8 cellular contexts compared by ENCODE assay signal in the genomic region with DNA sequence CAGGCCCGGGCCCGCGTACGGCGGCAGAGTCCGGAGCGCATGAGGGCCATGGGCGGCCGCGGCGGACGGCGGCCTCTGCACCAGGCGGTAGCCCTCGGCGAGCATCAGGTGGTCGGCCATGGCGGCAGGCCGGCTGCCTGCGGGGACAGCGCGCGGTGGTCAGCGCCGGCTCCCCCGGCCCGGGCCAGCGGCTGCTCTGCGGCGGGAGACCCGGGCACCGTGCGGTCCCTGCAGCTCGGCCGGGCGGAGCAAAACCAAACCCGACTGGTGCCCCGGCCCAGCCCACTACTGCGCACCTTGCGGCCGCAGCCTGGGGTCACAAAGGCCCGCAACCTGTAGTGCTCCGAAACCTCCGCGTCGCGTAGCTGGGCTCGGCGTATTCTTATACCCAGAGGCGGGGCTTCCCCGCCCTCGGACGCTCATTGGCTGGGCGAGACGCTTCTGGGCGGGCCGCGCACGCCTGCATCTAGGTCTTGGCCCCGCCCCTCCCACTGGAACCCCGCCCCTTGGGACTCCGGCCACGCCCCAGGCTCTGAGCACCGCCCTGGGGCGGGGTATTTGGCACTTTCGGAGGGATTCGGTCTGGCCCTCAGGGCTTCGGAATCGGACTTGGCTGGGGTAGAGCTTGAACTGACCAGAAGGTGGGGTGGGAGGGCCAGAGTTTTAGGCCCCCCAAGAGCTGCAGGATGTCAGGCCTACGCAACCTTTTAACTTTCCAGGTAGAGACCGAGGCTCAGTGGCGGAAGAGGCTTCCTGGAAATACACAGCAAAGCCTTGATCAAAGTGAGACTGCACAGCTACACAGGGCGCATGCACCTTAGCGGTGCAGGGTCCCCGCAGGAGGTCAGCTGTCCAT. TPM values are rescaled to one million over a fixed set of nuclear protein-coding genes. Genes with fewer than 3 reads are reported as not detected.
DNase-seq lines count a peak whose midpoint lies in the region; ATAC-seq, FAIRE-seq and TF ChIP-seq lines count a peak whose summit lies in the region.

A gene with protein sequence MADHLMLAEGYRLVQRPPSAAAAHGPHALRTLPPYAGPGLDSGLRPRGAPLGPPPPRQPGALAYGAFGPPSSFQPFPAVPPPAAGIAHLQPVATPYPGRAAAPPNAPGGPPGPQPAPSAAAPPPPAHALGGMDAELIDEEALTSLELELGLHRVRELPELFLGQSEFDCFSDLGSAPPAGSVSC (minus strand): TSS at position 356 of the 856 bp plus-strand sequence. CDS start 236 bp downstream, at position 120.

- POLR2A ChIA-PET in BJ (lab: Charles Lee), result interaction anchor here (0.6 to 0.9 kb wide), 3 partner anchors 14 to 118 kb away, joined by 3 to 4 read pairs (median 3); no protein-coding TSS in a partner anchor
- POLR2A ChIA-PET in activated CD8-positive, alpha-beta T cell treated with anti-CD3 and anti-CD28 coated beads for 36 hours (lab: Charles Lee), result interaction anchor here (0.8 to 2.0 kb wide), 8 partner anchors 9 to 118 kb away, joined by 4 to 8 read pairs (median 6); a partner anchor contains a TSS

- intact Hi-C loops in activated CD8-positive, alpha-beta T cell treated with anti-CD3 and anti-CD28 coated beads for 36 hours (cut with micrococcal nuclease), result loop anchor here (5.0 kb wide), 1 partner anchor 90 kb away; no protein-coding TSS in a partner anchor
- intact Hi-C loops in lower lobe of right lung (cut with DNase I), result no loop called here

- peak within 1 kb of the TSS; percentile 90 for H3K27ac ChIP-seq in lower lobe of right lung

- peaks cover 16% of the 10 kb centered on the region for H3K4me1 Mint-ChIP-seq in activated CD8-positive, alpha-beta T cell treated with anti-CD3 and anti-CD28 coated beads for 36 hours (ENCODE audit: low read depth)

- peaks cover 20% of the 10 kb centered on the region for H3K4me1 ChIP-seq in lower lobe of right lung

- H3K36me3 Mint-ChIP-seq in activated CD8-positive, alpha-beta T cell treated with anti-CD3 and anti-CD28 coated beads for 36 hours (ENCODE audit: low read depth), result no peaks in the 10 kb centered on the region

- FAIRE-seq in GM19239 (lab: Jason Lieb, UNC), result peak; percentile 94

- H3K4me3 ChIP-seq in BJ (ENCODE audit: low read depth, low read length) (peak within 1 kb of the TSS; percentile 54), lower lobe of right lung (peak within 1 kb of the TSS; percentile 73)

- no peaks in the 10 kb centered on the region for H3K9me3 Mint-ChIP-seq in activated CD8-positive, alpha-beta T cell treated with anti-CD3 and anti-CD28 coated beads for 36 hours

- ATAC-seq in HG03442 (IDR thresholded peaks at IDR 0.05; ENCODE audit: unreplicated experiment) (peak; percentile 89), lower lobe of right lung (peak; percentile 97 to 98)
- ATAC-seq in activated CD8-positive, alpha-beta T cell treated with anti-CD3 and anti-CD28 coated beads for 36 hours, result peak; percentile 95

- peaks cover 3% of the 10 kb centered on the region for H3K27me3 Mint-ChIP-seq in activated CD8-positive, alpha-beta T cell treated with anti-CD3 and anti-CD28 coated beads for 36 hours

- H3K36me3 ChIP-seq in BJ (ENCODE audit: control insufficient read depth, insufficient read depth, low read length) (no peaks in the 10 kb centered on the region), lower lobe of right lung (no peaks in the 10 kb centered on the region)

- H3K4me3 Mint-ChIP-seq in activated CD8-positive, alpha-beta T cell treated with anti-CD3 and anti-CD28 coated beads for 36 hours, result peak within 1 kb of the TSS; percentile 77

- CTCF ChIA-PET in BJ (lab: Yijun Ruan, JAX), result interaction anchor here (1.0 to 19.7 kb wide), 6 partner anchors 10 to 139 kb away, joined by 3 to 476 read pairs (median 5); no protein-coding TSS in a partner anchor
- CTCF ChIA-PET in activated CD8-positive, alpha-beta T cell treated with anti-CD3 and anti-CD28 coated beads for 36 hours (lab: Charles Lee), result interaction anchor here (0.7 to 6.1 kb wide), 12 partner anchors 9 to 142 kb away, joined by 3 to 42 read pairs (median 4); no protein-coding TSS in a partner anchor

- no peaks in the 10 kb centered on the region for H3K9me3 ChIP-seq in lower lobe of right lung

- TF ChIP-seq CTCF in BJ (IDR thresholded peaks at IDR 0.05; ENCODE audit: insufficient read depth, low read depth, low read length), result 0 out of 2 replicates have a peak, but pooled peaks have one; percentile 17
- no peak for TF ChIP-seq CTCF in activated CD8-positive, alpha-beta T cell treated with anti-CD3 and anti-CD28 coated beads for 36 hours (IDR thresholded peaks at IDR 0.05)
- TF ChIP-seq CTCF in lower lobe of right lung (IDR thresholded peaks at IDR 0.05), result peak; percentile 37

- H3K27me3 ChIP-seq in BJ (ENCODE audit: control insufficient read depth, insufficient read depth, low read length) (no peaks in the 10 kb centered on the region; the same call in 1 of the 2 replicates), lower lobe of right lung (ENCODE audit: low read depth) (no peaks in the 10 kb centered on the region)

- peak within 1 kb of the TSS; percentile 96 for H3K27ac Mint-ChIP-seq in activated CD8-positive, alpha-beta T cell treated with anti-CD3 and anti-CD28 coated beads for 36 hours

- peak; percentile 39 for DNase-seq in BJ (ENCODE audit: low read depth)
- DNase-seq in GM19239 (ENCODE audit: insufficient read length, low spot score), result peak; percentile 98
- peak; percentile 45 for DNase-seq in NCI-H524 treated with DMSO at 0.1 percent for 48 hours (lab: John Stamatoyannopoulos, UW)
- peak; percentile 96 for DNase-seq in activated CD8-positive, alpha-beta T cell treated with anti-CD3 and anti-CD28 coated beads for 36 hours
- peak; percentile 94 for DNase-seq in effector CD4-positive, alpha-beta T cell
- DNase-seq in lower lobe of right lung, result peak; percentile 97
- peak; percentile 89 to 95 (median 93) for DNase-seq in stimulated activated CD4-positive, alpha-beta T cell treated with anti-CD3 and anti-CD28 coated beads, TNF-alpha, amount 100 ng/mL, for 1 hour (ENCODE audit: low read depth in 3 of 3, low spot score in 1 of 3)

RNA-seq across cellular contexts. Expression of the gene that starts here (rescaled TPM):
- polyA plus RNA-seq in BJ (2011; rRNA removed), result 0.67 and 0.80 TPM in 2 replicates
- polyA minus RNA-seq in BJ (2011; rRNA and poly(A)+ RNA removed), result 0.24 and 0.67 TPM in 2 replicates
- 1 to 10 TPM; 6.7 to 7.4 TPM for total RNA-seq in activated CD8-positive, alpha-beta T cell treated with anti-CD3 and anti-CD28 coated beads for 36 hours
- total RNA-seq in lower lobe of right lung, result 13.9 TPM

Comparison
In these comparisons a context has a peak if more than half of its experiments do, and no peak if none do; other contexts are left out.
1. Peak in every context shown above with its lines: DNase-seq, ATAC-seq, H3K4me3 ChIP-seq and H3K27ac ChIP-seq.
2. Peak in DNase-seq and H3K4me3 ChIP-seq in BJ; RNA of the gene not detected or under 1 TPM.
3. DNase-seq: peak in every context shown above with its lines; median percentile 98 in GM19239; 97 in lower lobe of right lung; 96 in activated CD8-positive, alpha-beta T cell treated with anti-CD3 and anti-CD28 coated beads for 36 hours; 94 in effector CD4-positive, alpha-beta T cell; 93 in stimulated activated CD4-positive, alpha-beta T cell treated with anti-CD3 and anti-CD28 coated beads, TNF-alpha, amount 100 ng/mL, for 1 hour; 45 in NCI-H524 treated with DMSO at 0.1 percent for 48 hours; 39 in BJ.